In genomic region chr4:73705056-73705432, GRCh38 we compare ENCODE assay signal across 11 cellular contexts. TPM values are rescaled to one million over a fixed set of nuclear protein-coding genes. Genes with fewer than 3 reads are reported as not detected.
DNase-seq lines count a peak whose midpoint lies in the region; ATAC-seq and TF ChIP-seq lines count a peak whose summit lies in the region.
"Had no signal": no experiment of that assay in that cellular context is flagged by ENCODE, and none has a peak within 500 bp of the region (broad histone marks: within the 10 kb centered on the region; RNA-seq: fewer than 3 reads in every experiment).

No MANE protein-coding gene starts in this region.

- TF ChIP-seq CTCF in IMR-90 (conservative IDR thresholded peaks at IDR 0.05; ENCODE audit: low read depth, low read length) (no peak), uterus (IDR thresholded peaks at IDR 0.05) (no peak)

- H3K4me3 ChIP-seq in IMR-90 (ENCODE audit: insufficient read depth, low read depth, low read length) (no peak overlapping the region), uterus (no peak overlapping the region)

- in situ Hi-C loops in IMR-90 (cut with MboI; ENCODE audit: low sequenced_read_pairs) = loop anchor here (25.0 kb wide), 1 partner anchor 932 kb away; no protein-coding TSS in a partner anchor

- peak overlapping the region; percentile 76 for H2AK5ac ChIP-seq in IMR-90 (ENCODE audit: low read depth, low read length)

- peak overlapping the region; percentile 59 for H3K4ac ChIP-seq in IMR-90 (ENCODE audit: low read depth, low read length)

- peak overlapping the region; percentile 41; the same call in 1 of the 2 replicates for H3K4me2 ChIP-seq in IMR-90 (ENCODE audit: low read depth, low read length)

- WGBS in IMR-90 (ENCODE audit: extremely low coverage in 2 of 2, insufficient read length in 1 of 2), 2 experiments = no CpG with 5 or more reads among the region's 1 CpG

- peaks cover 7% of the 10 kb centered on the region for H3K9me1 ChIP-seq in IMR-90 (ENCODE audit: insufficient read depth, low read length)

- H3K27me3 ChIP-seq in IMR-90 (ENCODE audit: control insufficient read depth, insufficient read depth, low read length) (no peaks in the 10 kb centered on the region), uterus (no peaks in the 10 kb centered on the region)

- H3K27ac ChIP-seq in IMR-90 (ENCODE audit: insufficient read depth, low read length) (peak overlapping the region; percentile 28), uterus (peak overlapping the region; percentile 43 to 60)

- peaks cover 5% of the 10 kb centered on the region for H3K27me3 Mint-ChIP-seq in activated naive CD4-positive, alpha-beta T cell treated with anti-CD3 and anti-CD28 coated beads, Interleukin-2, amount 10 ng/mL, durations not matched to agents 7 days and 5 days

- dilution Hi-C loops in IMR-90 (cut with HindIII; ENCODE audit: low sequenced_read_pairs, unreplicated experiment) = no loop called here

- peak overlapping the region; percentile 22; the same call in 2 of the 3 replicates for H2BK15ac ChIP-seq in IMR-90 (ENCODE audit: low read depth, low read length)

- H4K20me1 ChIP-seq in IMR-90 (ENCODE audit: insufficient read depth, low read length) = no peaks in the 10 kb centered on the region

- H3K56ac ChIP-seq in IMR-90 (ENCODE audit: extremely low read depth, insufficient read depth, low read length) = peak overlapping the region; percentile 58

- H4K91ac ChIP-seq in IMR-90 (ENCODE audit: insufficient read depth, low read depth, low read length) = peak overlapping the region; percentile 47; the same call in 1 of the 2 replicates

- no peak overlapping the region for H2AFZ ChIP-seq in IMR-90 (replicated peaks; ENCODE audit: low read length, poor library complexity)

- no peaks in the 10 kb centered on the region for H3K9me3 ChIP-seq in IMR-90 (ENCODE audit: control insufficient read depth, insufficient read depth, low read length)
- no peaks in the 10 kb centered on the region for H3K9me3 ChIP-seq in uterus

- CTCF ChIA-PET in IMR-90 (lab: Yijun Ruan, JAX) = interaction anchor here (0.9 to 1.3 kb wide), 5 partner anchors 10 to 23 kb away, joined by 3 to 5 read pairs (median 3); no protein-coding TSS in a partner anchor
- CTCF ChIA-PET in activated naive CD4-positive, alpha-beta T cell treated with anti-CD3 and anti-CD28 coated beads, Interleukin-2, amount 10 ng/mL, durations not matched to agents 7 days and 5 days (lab: Charles Lee) = no interaction called here

- peak overlapping the region; percentile 15; the same call in 1 of the 2 replicates for H3K18ac ChIP-seq in IMR-90 (ENCODE audit: low read depth, low read length)

- H3K4me1 ChIP-seq in IMR-90 (ENCODE audit: control insufficient read depth, insufficient read depth, low read length) (peaks cover 20% of the 10 kb centered on the region), uterus (peaks cover 0 to 8% of the 10 kb centered on the region in 2 donors)

- peak overlapping the region; percentile 28 for H4K5ac ChIP-seq in IMR-90 (ENCODE audit: low read depth, low read length)

- H3K23ac ChIP-seq in IMR-90 (ENCODE audit: low read depth, low read length) = peak overlapping the region; percentile 56; the same call in 1 of the 2 replicates

- no peak overlapping the region; the same call in 1 of the 2 replicates for H3K14ac ChIP-seq in IMR-90 (replicated peaks; ENCODE audit: low read depth, low read length)

- DNase-seq in IMR-90 (peak; percentile 81), dedifferentiated amniotic fluid mesenchymal stem cell (ENCODE audit: extremely low spot score) (peak; percentile 35), kidney tubule cell (ENCODE audit: low spot score) (peak; percentile 97), uterus (no peak), foreskin melanocyte (no peak), NCI-H446 treated with DMSO at 0.1 percent for 48 hours (lab: John Stamatoyannopoulos, UW) (no peak)
- DNase-seq in activated naive CD4-positive, alpha-beta T cell treated with anti-CD3 and anti-CD28 coated beads, Interleukin-2, amount 10 ng/mL, durations not matched to agents 7 days and 5 days = no peak
- DNase-seq: stimulated activated naive CD4-positive, alpha-beta T cell treated with Interleukin-2 at 50 U/mL for 16 hours had no signal

- POLR2A ChIA-PET in IMR-90 (lab: Charles Lee; ENCODE audit: unreplicated experiment) = no interaction called here

- H3K4me1 Mint-ChIP-seq in activated naive CD4-positive, alpha-beta T cell treated with anti-CD3 and anti-CD28 coated beads, Interleukin-2, amount 10 ng/mL, durations not matched to agents 7 days and 5 days = no peaks in the 10 kb centered on the region

- no TSS peak for BruUV-seq in IMR-90 (replicated peaks; lab: Mats Ljungman, UMichigan)

- H2BK20ac ChIP-seq in IMR-90 (ENCODE audit: low read depth, low read length) = peak overlapping the region; percentile 81

- no peak for TF ChIP-seq RAD21 in IMR-90 (IDR thresholded peaks at IDR 0.05; ENCODE audit: low read length)

- intact Hi-C loops in IMR-90 (cut with micrococcal nuclease) = loop anchor here (5.0 kb wide), 1 partner anchor 707 kb away; no protein-coding TSS in a partner anchor
- intact Hi-C loops in uterus (cut with DNase I; ENCODE audit: low total_unique reads) = no loop called here

- ATAC-seq in IMR-90 (ENCODE audit: low read depth) (peak; percentile 10), GM21381 (IDR thresholded peaks at IDR 0.05; ENCODE audit: unreplicated experiment) (no peak)

- H3K27ac Mint-ChIP-seq in activated naive CD4-positive, alpha-beta T cell treated with anti-CD3 and anti-CD28 coated beads, Interleukin-2, amount 10 ng/mL, durations not matched to agents 7 days and 5 days = no peak overlapping the region
- H3K27ac Mint-ChIP-seq: activated naive CD4-positive, alpha-beta T cell treated with anti-CD3 and anti-CD28 coated beads, Interleukin-2, amount 50 U/mL, for 72 hours; progenitor cell of endocrine pancreas had no signal

- no peaks in the 10 kb centered on the region for H3K9me3 Mint-ChIP-seq in activated naive CD4-positive, alpha-beta T cell treated with anti-CD3 and anti-CD28 coated beads, Interleukin-2, amount 10 ng/mL, durations not matched to agents 7 days and 5 days
- H3K9me3 Mint-ChIP-seq: activated naive CD4-positive, alpha-beta T cell treated with anti-CD3 and anti-CD28 coated beads, Interleukin-2, amount 50 U/mL, for 72 hours had no signal

- H3K4me3 Mint-ChIP-seq in activated naive CD4-positive, alpha-beta T cell treated with anti-CD3 and anti-CD28 coated beads, Interleukin-2, amount 10 ng/mL, durations not matched to agents 7 days and 5 days = no peak overlapping the region

- peak overlapping the region; percentile 28 to 32 for H4K8ac ChIP-seq in IMR-90 (ENCODE audit: low read depth in 2 of 2, low read length in 2 of 2)

- no peaks in the 10 kb centered on the region for H3K36me3 Mint-ChIP-seq in activated naive CD4-positive, alpha-beta T cell treated with anti-CD3 and anti-CD28 coated beads, Interleukin-2, amount 10 ng/mL, durations not matched to agents 7 days and 5 days
- H3K36me3 Mint-ChIP-seq: activated naive CD4-positive, alpha-beta T cell treated with anti-CD3 and anti-CD28 coated beads, Interleukin-2, amount 50 U/mL, for 72 hours had no signal

- H2BK120ac ChIP-seq in IMR-90 (ENCODE audit: low read depth, low read length) = peak overlapping the region; percentile 67

- peak overlapping the region; percentile 63 for H2BK5ac ChIP-seq in IMR-90 (ENCODE audit: low read depth, low read length, poor library complexity, severe bottlenecking)

- TF ChIP-seq POLR2A in IMR-90 (IDR thresholded peaks at IDR 0.05; ENCODE audit: low read depth, low read length) (no peak; the same call in 1 of the 2 replicates), uterus (IDR thresholded peaks at IDR 0.05) (no peak)

- no peaks in the 10 kb centered on the region for H3K79me1 ChIP-seq in IMR-90 (ENCODE audit: low read depth in 1 of 2, low read length in 2 of 2)

- H2AK9ac ChIP-seq in IMR-90 (replicated peaks; ENCODE audit: low read depth, low read length, poor library complexity) = no peak overlapping the region

- no peaks in the 10 kb centered on the region for H3K36me3 ChIP-seq in IMR-90 (ENCODE audit: control insufficient read depth, insufficient read depth, low read length)
- no peaks in the 10 kb centered on the region for H3K36me3 ChIP-seq in uterus

- H3K9ac ChIP-seq in IMR-90 (ENCODE audit: low read depth, low read length) = no peak overlapping the region

TF ChIP-seq in IMR-90, 13 proteins besides CTCF, POLR2A, EP300 and RAD21:
- TF ChIP-seq BHLHE40 (IDR thresholded peaks at IDR 0.05; ENCODE audit: low read depth, low read length) = peak; percentile 40; the same call in 1 of the 2 replicates
- TF ChIP-seq CHD1 (IDR thresholded peaks at IDR 0.05; ENCODE audit: low read depth, low read length) = no peak

RNA-seq across cellular contexts. Expression of gene CXCL8, which starts 35.3 kb away (rescaled TPM):
- total RNA-seq in IMR-90 (2012; rRNA removed) (2.7 and 3.3 TPM in 2 replicates), uterus (1 to 10 TPM in 1 of 4 donors, under 1 TPM in 1, not detected in 2; 0.67 to 2.2 TPM)
- 2.2 and 3.0 TPM in 2 replicates for polyA plus RNA-seq in IMR-90 (2012; rRNA removed)
- 0.67 and 2.0 TPM in 2 replicates for polyA plus RNA-seq in IMR-90 (2012; cell fraction: cytosol; rRNA removed)
- polyA plus RNA-seq in IMR-90 (2012; cell fraction: nucleus; rRNA removed; ENCODE audit: low replicate concordance) = 0.67 and 14.4 TPM in 2 replicates

Comparison
In these comparisons a context has a peak if more than half of its experiments do, and no peak if none do; other contexts are left out.
1. DNase-seq: peak in IMR-90 (single experiment), dedifferentiated amniotic fluid mesenchymal stem cell (single experiment) and kidney tubule cell (single experiment); none in uterus (0 of 2), activated naive CD4-positive, alpha-beta T cell treated with anti-CD3 and anti-CD28 coated beads, Interleukin-2, amount 10 ng/mL, durations not matched to agents 7 days and 5 days (single experiment), foreskin melanocyte (single experiment) and NCI-H446 treated with DMSO at 0.1 percent for 48 hours (single experiment).